In genomic region chr6:108720798-108721197, GRCh38 we compare ENCODE assay signal across 1 cellular context.
TF ChIP-seq lines count a peak whose summit lies in the region.

No MANE protein-coding gene starts in this region.

TF ChIP-seq in K562, 482 proteins besides CTCF, POLR2A, EP300 and RAD21 (continued from another document):
- TF ChIP-seq CEBPZ (IDR thresholded peaks at IDR 0.05; ENCODE audit: borderline replicate concordance, low read depth, low read length) (no peak), ELK1 (CRISPR knock-in tag; IDR thresholded peaks at IDR 0.05) (no peak), TCF7L2 (IDR thresholded peaks at IDR 0.05; ENCODE audit: low read depth, low read length) (no peak), FOXK1 (CRISPR knock-in tag; IDR thresholded peaks at IDR 0.05; ENCODE audit: borderline replicate concordance) (no peak), RBM34 (IDR thresholded peaks at IDR 0.05; ENCODE audit: borderline replicate concordance, insufficient read depth, low read length) (no peak), ZNF12 (CRISPR knock-in tag; IDR thresholded peaks at IDR 0.05) (no peak), MCM7 (IDR thresholded peaks at IDR 0.05) (no peak), BACH1 (tag; IDR thresholded peaks at IDR 0.05) (no peak), COPS2 (conservative IDR thresholded peaks at IDR 0.05) (no peak), RBM22 (IDR thresholded peaks at IDR 0.05; ENCODE audit: low read depth, low read length, poor library complexity, severe bottlenecking) (no peak)
